In the genomic region with DNA sequence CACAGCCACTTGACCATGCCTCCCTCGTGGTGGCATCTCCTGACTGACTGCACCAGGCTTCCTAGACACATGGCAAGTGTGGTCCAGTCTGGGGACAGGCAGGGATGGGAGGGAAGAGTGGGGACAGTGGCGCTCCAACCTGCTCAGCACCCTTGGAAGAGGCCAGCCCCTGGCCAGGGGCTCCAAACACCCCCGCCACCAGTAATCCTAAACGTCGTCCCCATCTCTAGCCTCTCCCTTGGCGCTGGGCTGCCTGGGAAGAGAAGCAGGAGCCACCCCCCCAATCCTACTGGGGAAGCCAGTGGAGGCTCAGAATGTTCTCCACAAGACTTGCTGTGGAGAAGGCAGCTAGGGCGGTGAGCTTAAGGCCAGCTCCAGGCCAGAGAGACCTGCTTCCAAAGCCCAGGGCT, we compare ENCODE assay signal across 1 cellular context.
A peak's percentile ranks its signal among the peaks of the same experiment; 100 is the strongest.
TF ChIP-seq lines count a peak whose summit lies in the region.

No MANE protein-coding gene starts in this region.

TF ChIP-seq in K562, 482 proteins besides CTCF, POLR2A, EP300 and RAD21 (continued from another document):
- TF ChIP-seq GABPA (tag; conservative IDR thresholded peaks at IDR 0.05; ENCODE audit: low read depth) (no peak), SIN3B (IDR thresholded peaks at IDR 0.05; ENCODE audit: low read depth) (no peak), KDM4B (IDR thresholded peaks at IDR 0.05; ENCODE audit: borderline replicate concordance in 2 of 2, low read depth in 1 of 2) (no peak), GATAD2B (IDR thresholded peaks at IDR 0.05; ENCODE audit: borderline replicate concordance) (no peak), SP1 (CRISPR knock-in tag; IDR thresholded peaks at IDR 0.05) (0 out of 2 replicates have a peak, but pooled peaks have one; percentile 12), KAT8 (IDR thresholded peaks at IDR 0.05; ENCODE audit: low read depth) (no peak), MTF1 (CRISPR knock-in tag; IDR thresholded peaks at IDR 0.05; ENCODE audit: borderline replicate concordance) (no peak)
- TF ChIP-seq, protein P1, sequence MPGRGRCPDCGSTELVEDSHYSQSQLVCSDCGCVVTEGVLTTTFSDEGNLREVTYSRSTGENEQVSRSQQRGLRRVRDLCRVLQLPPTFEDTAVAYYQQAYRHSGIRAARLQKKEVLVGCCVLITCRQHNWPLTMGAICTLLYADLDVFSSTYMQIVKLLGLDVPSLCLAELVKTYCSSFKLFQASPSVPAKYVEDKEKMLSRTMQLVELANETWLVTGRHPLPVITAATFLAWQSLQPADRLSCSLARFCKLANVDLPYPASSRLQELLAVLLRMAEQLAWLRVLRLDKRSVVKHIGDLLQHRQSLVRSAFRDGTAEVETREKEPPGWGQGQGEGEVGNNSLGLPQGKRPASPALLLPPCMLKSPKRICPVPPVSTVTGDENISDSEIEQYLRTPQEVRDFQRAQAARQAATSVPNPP (IDR thresholded peaks at IDR 0.05; ENCODE audit: borderline replicate concordance, insufficient read depth, insufficient read length), result no peak
- TF ChIP-seq, protein P2, sequence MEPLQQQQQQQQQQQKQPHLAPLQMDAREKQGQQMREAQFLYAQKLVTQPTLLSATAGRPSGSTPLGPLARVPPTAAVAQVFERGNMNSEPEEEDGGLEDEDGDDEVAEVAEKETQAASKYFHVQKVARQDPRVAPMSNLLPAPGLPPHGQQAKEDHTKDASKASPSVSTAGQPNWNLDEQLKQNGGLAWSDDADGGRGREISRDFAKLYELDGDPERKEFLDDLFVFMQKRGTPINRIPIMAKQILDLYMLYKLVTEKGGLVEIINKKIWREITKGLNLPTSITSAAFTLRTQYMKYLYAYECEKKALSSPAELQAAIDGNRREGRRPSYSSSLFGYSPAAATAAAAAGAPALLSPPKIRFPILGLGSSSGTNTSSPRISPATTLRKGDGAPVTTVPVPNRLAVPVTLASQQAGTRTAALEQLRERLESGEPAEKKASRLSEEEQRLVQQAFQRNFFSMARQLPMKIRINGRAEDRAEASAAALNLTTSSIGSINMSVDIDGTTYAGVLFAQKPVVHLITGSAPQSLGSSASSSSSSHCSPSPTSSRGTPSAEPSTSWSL (CRISPR knock-in tag; IDR thresholded peaks at IDR 0.05; ENCODE audit: borderline replicate concordance), result no peak
